In genomic region chr19:38642176-38642575, GRCh38 we compare ENCODE assay signal across 28 cellular contexts. TPM values are rescaled to one million over a fixed set of nuclear protein-coding genes. Genes with fewer than 3 reads are reported as not detected.
DNase-seq lines count a peak whose midpoint lies in the region; ATAC-seq and TF ChIP-seq lines count a peak whose summit lies in the region.
"Had no signal": no experiment of that assay in that cellular context is flagged by ENCODE, and none has a peak within 500 bp of the region (broad histone marks: within the 10 kb centered on the region; RNA-seq: fewer than 3 reads in every experiment).

No MANE protein-coding gene starts in this region.

- H3K36me3 ChIP-seq in OCI-LY1 (ENCODE audit: insufficient read depth, low read length), result no peaks in the 10 kb centered on the region; the same call in 1 of the 2 replicates
- peaks cover 0 to 8% (median 0%) of the 10 kb centered on the region in 3 donors for H3K36me3 ChIP-seq in esophagus squamous epithelium
- H3K36me3 ChIP-seq in trophoblast cell (ENCODE audit: control insufficient read depth in 1 of 2, insufficient read depth in 2 of 2, low read length in 2 of 2), result no peaks in the 10 kb centered on the region
- H3K36me3 ChIP-seq: lower lobe of right lung, ovary, uterus had no signal

- peak; percentile 4 for DNase-seq in Right ventricle myocardium inferior (ENCODE audit: missing footprints)
- no peak for DNase-seq in left ventricle myocardium superior
- DNase-seq in esophagus squamous epithelium (lab: John Stamatoyannopoulos, UW), result no peak
- DNase-seq in trophoblast cell, result no peak
- DNase-seq in activated CD8-positive, alpha-beta memory T cell treated with anti-CD3 and anti-CD28 coated beads, Interleukin-2, amount 50 U/mL, for 48 hours, result no peak
- no peak for DNase-seq in SW480 (ENCODE audit: low spot score)
- DNase-seq: 8988T; activated CD4-positive, alpha-beta memory T cell treated with anti-CD3 and anti-CD28 coated beads, Interleukin-2, amount 10 ng/mL, durations not matched to agents 7 days and 5 days; activated CD4-positive, CD25-positive, alpha-beta regulatory T cell treated with anti-CD3 and anti-CD28 coated beads, Interleukin-2, amount 50 U/mL, for 72 hours; activated naive CD4-positive, alpha-beta T cell treated with anti-CD3 and anti-CD28 coated beads for 36 hours; brain microvascular endothelial cell; Calu3; DMS79; GDM1; lower lobe of right lung; NCI-H1048; NCI-H1694 treated with DMSO at 0.1 percent for 48 hours; NCI-H510A; ovary; stimulated activated CD4-positive, alpha-beta T cell treated with anti-CD3 and anti-CD28 coated beads, Interleukin-1b, Interleukin-23, amount 100 ng/mL, for 48 hours; stimulated activated naive CD8-positive, alpha-beta T cell treated with anti-CD3 and anti-CD28 coated beads, Interleukin-15, Interleukin-2, amounts not matched to agents 100 U/mL and 50 U/mL, for 24 hours; T-helper 2 cell; testis; uterus had no signal

- H2BK120ac ChIP-seq in trophoblast cell (ENCODE audit: insufficient read depth, low read length, poor library complexity), result peak overlapping the region; percentile 45

- intact Hi-C loops in Right ventricle myocardium inferior (cut with DNase I), result no loop called here
- intact Hi-C loops in left ventricle myocardium superior (cut with micrococcal nuclease), result no loop called here
- intact Hi-C loops in esophagus squamous epithelium (cut with DNase I), result loop anchor here (10.0 kb wide), 1 partner anchor 63 kb away; no protein-coding TSS in a partner anchor

- no peaks in the 10 kb centered on the region for H4K20me1 ChIP-seq in OCI-LY1 (ENCODE audit: insufficient read depth, low read length)

- peaks cover 15% of the 10 kb centered on the region for H3K4me1 ChIP-seq in OCI-LY1 (ENCODE audit: insufficient read depth, low read length, severe bottlenecking)
- peaks cover 24 to 77% (median 30%) of the 10 kb centered on the region in 3 donors for H3K4me1 ChIP-seq in esophagus squamous epithelium
- peaks cover 25 to 33% of the 10 kb centered on the region in 2 experiments for H3K4me1 ChIP-seq in trophoblast cell (ENCODE audit: control insufficient read depth in 1 of 2, insufficient read depth in 2 of 2, low read length in 2 of 2)
- H3K4me1 ChIP-seq: testis, uterus had no signal

- no peak overlapping the region for H2AK5ac ChIP-seq in trophoblast cell (ENCODE audit: low read length)

- no peak overlapping the region for H3K4ac ChIP-seq in trophoblast cell (ENCODE audit: low read depth, low read length)

- ATAC-seq in Right ventricle myocardium inferior, result no peak
- ATAC-seq in left ventricle myocardium superior, result no peak
- no peak for ATAC-seq in SK-N-SH treated with all-trans-retinoic acid at 6 μM for 48 hours
- ATAC-seq: lower lobe of right lung; stimulated activated naive CD8-positive, alpha-beta T cell treated with anti-CD3 and anti-CD28 coated beads, Interleukin-15, Interleukin-2, amounts not matched to agents 100 U/mL and 50 U/mL, for 24 hours had no signal

- peak overlapping the region; percentile 11 for H3K14ac ChIP-seq in trophoblast cell (ENCODE audit: low read length)

- TF ChIP-seq POLR2A in esophagus squamous epithelium (IDR thresholded peaks at IDR 0.05), result no peak

- no peak overlapping the region for H3K18ac ChIP-seq in trophoblast cell (ENCODE audit: low read length)

- peak overlapping the region; percentile 54 for H2BK12ac ChIP-seq in trophoblast cell (ENCODE audit: low read length)

- 81 to 82% methylated on average over 4 to 7 of the region's 9 CpGs for WGBS in esophagus squamous epithelium, 2 donors
- no CpG with 5 or more reads among the region's 9 CpGs for WGBS in trophoblast cell (ENCODE audit: extremely low coverage, insufficient coverage, insufficient read length)

- H3K27me3 ChIP-seq in OCI-LY1 (ENCODE audit: insufficient read depth, low read length) (no peaks in the 10 kb centered on the region), esophagus squamous epithelium (no peaks in the 10 kb centered on the region), trophoblast cell (ENCODE audit: insufficient read depth, low read length) (no peaks in the 10 kb centered on the region)
- H3K27me3 ChIP-seq: brain microvascular endothelial cell, ovary, testis, uterus had no signal

- TF ChIP-seq CTCF in OCI-LY1 (IDR thresholded peaks at IDR 0.05; ENCODE audit: low read length) (no peak), esophagus squamous epithelium (IDR thresholded peaks at IDR 0.05) (no peak)

- H2AFZ ChIP-seq in OCI-LY1 (ENCODE audit: low read length), result no peak overlapping the region
- no peak overlapping the region for H2AFZ ChIP-seq in trophoblast cell (ENCODE audit: insufficient read depth, low read length, poor library complexity)

- H4K91ac ChIP-seq in trophoblast cell (ENCODE audit: low read depth, low read length), result peak overlapping the region; percentile 58

- H2BK5ac ChIP-seq in trophoblast cell (ENCODE audit: low read depth, low read length, poor library complexity), result no peak overlapping the region

- H3K4me2 ChIP-seq in OCI-LY1 (ENCODE audit: low read length), result peak overlapping the region; percentile 36
- no peak overlapping the region for H3K4me2 ChIP-seq in trophoblast cell (ENCODE audit: low read length)
- H3K4me2 ChIP-seq: smooth muscle cell had no signal

- no peaks in the 10 kb centered on the region for H3K9me2 ChIP-seq in OCI-LY1 (ENCODE audit: low read depth, low read length)

- no peaks in the 10 kb centered on the region for H3K79me2 ChIP-seq in OCI-LY1 (ENCODE audit: insufficient read depth, low read length)
- no peaks in the 10 kb centered on the region for H3K79me2 ChIP-seq in trophoblast cell (ENCODE audit: control insufficient read depth, insufficient read depth, low read length, poor library complexity)

- H4K12ac ChIP-seq in trophoblast cell (ENCODE audit: low read depth, low read length), result no peak overlapping the region

- H3F3A ChIP-seq in OCI-LY1 (ENCODE audit: insufficient read depth, low read length), result no peaks in the 10 kb centered on the region

- H3K23ac ChIP-seq in trophoblast cell (ENCODE audit: low read length), result no peak overlapping the region

- H3K27ac ChIP-seq in OCI-LY1 (ENCODE audit: low read depth, low read length, poor library complexity, severe bottlenecking), result peak overlapping the region; percentile 39
- H3K27ac ChIP-seq in esophagus squamous epithelium, result peak overlapping the region in 3 of 4 donors; percentile 66 to 82 (median 82)
- peak overlapping the region; percentile 19 for H3K27ac ChIP-seq in trophoblast cell (ENCODE audit: low read depth, low read length)
- H3K27ac ChIP-seq: brain microvascular endothelial cell, lower lobe of right lung, ovary, testis, uterus had no signal

- peaks cover 19% of the 10 kb centered on the region for H3K79me1 ChIP-seq in trophoblast cell (ENCODE audit: low read length)

- no peaks in the 10 kb centered on the region for H3K9me3 ChIP-seq in OCI-LY1 (ENCODE audit: low read length)
- H3K9me3 ChIP-seq in esophagus squamous epithelium, result no peaks in the 10 kb centered on the region
- peaks cover 1% of the 10 kb centered on the region for H3K9me3 ChIP-seq in trophoblast cell (ENCODE audit: insufficient read depth, low read depth, low read length)
- H3K9me3 ChIP-seq: lower lobe of right lung, mucosa of descending colon, ovary, testis, uterus had no signal

- H3K9ac ChIP-seq in OCI-LY1 (ENCODE audit: low read length) (0 out of 2 replicates have a peak overlapping the region, but pooled peaks have one; percentile 31), trophoblast cell (ENCODE audit: low read length) (no peak overlapping the region)

- no peak overlapping the region for H4K8ac ChIP-seq in trophoblast cell (ENCODE audit: low read depth, low read length)

- H3K4me3 ChIP-seq in OCI-LY1 (ENCODE audit: low read depth, low read length, poor library complexity, severe bottlenecking) (no peak overlapping the region), esophagus squamous epithelium (no peak overlapping the region), trophoblast cell (ENCODE audit: low read depth, low read length) (no peak overlapping the region)
- H3K4me3 ChIP-seq: lower lobe of right lung, mucosa of descending colon, ovary, smooth muscle cell, testis, uterus had no signal

TF ChIP-seq in SK-N-SH treated with all-trans-retinoic acid at 6 μM for 48 hours, 23 proteins besides CTCF, POLR2A, EP300 and RAD21:
- TF ChIP-seq ZNF70 (CRISPR knock-in tag; IDR thresholded peaks at IDR 0.05) (no peak), ISL1 (CRISPR knock-in tag; IDR thresholded peaks at IDR 0.05) (no peak), ZC3H10 (CRISPR knock-in tag; IDR thresholded peaks at IDR 0.05) (no peak), ZFP30 (CRISPR knock-in tag; IDR thresholded peaks at IDR 0.05) (no peak)
- TF ChIP-seq, protein P1, sequence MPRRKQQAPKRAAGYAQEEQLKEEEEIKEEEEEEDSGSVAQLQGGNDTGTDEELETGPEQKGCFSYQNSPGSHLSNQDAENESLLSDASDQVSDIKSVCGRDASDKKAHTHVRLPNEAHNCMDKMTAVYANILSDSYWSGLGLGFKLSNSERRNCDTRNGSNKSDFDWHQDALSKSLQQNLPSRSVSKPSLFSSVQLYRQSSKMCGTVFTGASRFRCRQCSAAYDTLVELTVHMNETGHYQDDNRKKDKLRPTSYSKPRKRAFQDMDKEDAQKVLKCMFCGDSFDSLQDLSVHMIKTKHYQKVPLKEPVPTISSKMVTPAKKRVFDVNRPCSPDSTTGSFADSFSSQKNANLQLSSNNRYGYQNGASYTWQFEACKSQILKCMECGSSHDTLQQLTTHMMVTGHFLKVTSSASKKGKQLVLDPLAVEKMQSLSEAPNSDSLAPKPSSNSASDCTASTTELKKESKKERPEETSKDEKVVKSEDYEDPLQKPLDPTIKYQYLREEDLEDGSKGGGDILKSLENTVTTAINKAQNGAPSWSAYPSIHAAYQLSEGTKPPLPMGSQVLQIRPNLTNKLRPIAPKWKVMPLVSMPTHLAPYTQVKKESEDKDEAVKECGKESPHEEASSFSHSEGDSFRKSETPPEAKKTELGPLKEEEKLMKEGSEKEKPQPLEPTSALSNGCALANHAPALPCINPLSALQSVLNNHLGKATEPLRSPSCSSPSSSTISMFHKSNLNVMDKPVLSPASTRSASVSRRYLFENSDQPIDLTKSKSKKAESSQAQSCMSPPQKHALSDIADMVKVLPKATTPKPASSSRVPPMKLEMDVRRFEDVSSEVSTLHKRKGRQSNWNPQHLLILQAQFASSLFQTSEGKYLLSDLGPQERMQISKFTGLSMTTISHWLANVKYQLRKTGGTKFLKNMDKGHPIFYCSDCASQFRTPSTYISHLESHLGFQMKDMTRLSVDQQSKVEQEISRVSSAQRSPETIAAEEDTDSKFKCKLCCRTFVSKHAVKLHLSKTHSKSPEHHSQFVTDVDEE (CRISPR knock-in tag; IDR thresholded peaks at IDR 0.05), result no peak

RNA-seq across cellular contexts. Expression of gene ACTN4, which starts 5.3 kb away (rescaled TPM):
- total RNA-seq in Right ventricle myocardium inferior (145 TPM), left ventricle myocardium superior (131 TPM), esophagus squamous epithelium (100 to 1,000 TPM; 302 to 705 (median 414) TPM)
- polyA plus RNA-seq in trophoblast cell (2013), result 442 and 468 TPM in 2 replicates

RNA-seq across cellular contexts. Expression of gene EIF3K, which starts 23.2 kb away (rescaled TPM):
- 660 TPM for total RNA-seq in Right ventricle myocardium inferior
- 674 TPM for total RNA-seq in left ventricle myocardium superior
- 100 to 1,000 TPM; 437 to 578 (median 516) TPM for total RNA-seq in esophagus squamous epithelium
- polyA plus RNA-seq in trophoblast cell (2013), result 205 and 214 TPM in 2 replicates

RNA-seq across cellular contexts. Expression of gene MAP4K1, which starts 24.4 kb away (rescaled TPM):
- total RNA-seq in Right ventricle myocardium inferior, result 3.1 TPM
- total RNA-seq in left ventricle myocardium superior, result 1.8 TPM
- 1 to 10 TPM; 1.5 to 4.2 (median 2.7) TPM for total RNA-seq in esophagus squamous epithelium
- polyA plus RNA-seq in trophoblast cell (2013), result 0.56 and 0.72 TPM in 2 replicates
- total RNA-seq: Calu3 had no signal

Comparison
In these comparisons a context has a peak if more than half of its experiments do, and no peak if none do; other contexts are left out.
1. H3K27ac ChIP-seq: peak in every context shown above with its lines; median percentile 82 in esophagus squamous epithelium; 39 in OCI-LY1; 19 in trophoblast cell.